ENCODE assay signal across 1 cellular context in the genomic region with DNA sequence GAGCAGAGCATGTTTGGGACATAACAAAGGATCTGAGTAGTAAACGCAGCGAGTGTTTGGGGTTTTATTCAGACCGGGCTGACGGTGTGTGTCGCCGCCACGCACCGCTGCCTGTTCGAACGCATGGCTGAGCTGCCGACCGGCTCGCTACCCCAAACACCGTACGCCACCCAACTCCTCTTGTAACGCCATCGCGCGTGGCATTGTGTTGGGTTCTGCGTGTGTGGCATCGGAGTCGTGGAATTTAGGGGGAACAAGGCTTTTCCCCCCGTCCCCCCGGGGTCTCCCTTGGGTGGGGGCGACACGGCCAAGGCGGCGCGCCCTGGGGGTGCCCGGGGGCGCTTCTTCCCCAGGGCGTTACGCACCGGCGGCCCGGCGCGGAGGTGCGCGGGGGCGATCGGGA.
TF ChIP-seq lines count a peak whose summit lies in the region.

No MANE protein-coding gene starts in this region.

TF ChIP-seq in GM23338, 12 proteins besides CTCF, POLR2A, EP300 and RAD21 (continued from another document):
- TF ChIP-seq, protein P1, sequence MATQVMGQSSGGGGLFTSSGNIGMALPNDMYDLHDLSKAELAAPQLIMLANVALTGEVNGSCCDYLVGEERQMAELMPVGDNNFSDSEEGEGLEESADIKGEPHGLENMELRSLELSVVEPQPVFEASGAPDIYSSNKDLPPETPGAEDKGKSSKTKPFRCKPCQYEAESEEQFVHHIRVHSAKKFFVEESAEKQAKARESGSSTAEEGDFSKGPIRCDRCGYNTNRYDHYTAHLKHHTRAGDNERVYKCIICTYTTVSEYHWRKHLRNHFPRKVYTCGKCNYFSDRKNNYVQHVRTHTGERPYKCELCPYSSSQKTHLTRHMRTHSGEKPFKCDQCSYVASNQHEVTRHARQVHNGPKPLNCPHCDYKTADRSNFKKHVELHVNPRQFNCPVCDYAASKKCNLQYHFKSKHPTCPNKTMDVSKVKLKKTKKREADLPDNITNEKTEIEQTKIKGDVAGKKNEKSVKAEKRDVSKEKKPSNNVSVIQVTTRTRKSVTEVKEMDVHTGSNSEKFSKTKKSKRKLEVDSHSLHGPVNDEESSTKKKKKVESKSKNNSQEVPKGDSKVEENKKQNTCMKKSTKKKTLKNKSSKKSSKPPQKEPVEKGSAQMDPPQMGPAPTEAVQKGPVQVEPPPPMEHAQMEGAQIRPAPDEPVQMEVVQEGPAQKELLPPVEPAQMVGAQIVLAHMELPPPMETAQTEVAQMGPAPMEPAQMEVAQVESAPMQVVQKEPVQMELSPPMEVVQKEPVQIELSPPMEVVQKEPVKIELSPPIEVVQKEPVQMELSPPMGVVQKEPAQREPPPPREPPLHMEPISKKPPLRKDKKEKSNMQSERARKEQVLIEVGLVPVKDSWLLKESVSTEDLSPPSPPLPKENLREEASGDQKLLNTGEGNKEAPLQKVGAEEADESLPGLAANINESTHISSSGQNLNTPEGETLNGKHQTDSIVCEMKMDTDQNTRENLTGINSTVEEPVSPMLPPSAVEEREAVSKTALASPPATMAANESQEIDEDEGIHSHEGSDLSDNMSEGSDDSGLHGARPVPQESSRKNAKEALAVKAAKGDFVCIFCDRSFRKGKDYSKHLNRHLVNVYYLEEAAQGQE (IDR thresholded peaks at IDR 0.05; ENCODE audit: unreplicated experiment): no peak
- TF ChIP-seq CREB1 (CRISPR knock-in tag; IDR thresholded peaks at IDR 0.05; ENCODE audit: low read depth) (no peak), JUNB (IDR thresholded peaks at IDR 0.05; ENCODE audit: unreplicated experiment) (no peak), ZNF114 (CRISPR knock-in tag; IDR thresholded peaks at IDR 0.05) (no peak), STAT1 (IDR thresholded peaks at IDR 0.05; ENCODE audit: unreplicated experiment) (no peak)
- TF ChIP-seq, protein P2, sequence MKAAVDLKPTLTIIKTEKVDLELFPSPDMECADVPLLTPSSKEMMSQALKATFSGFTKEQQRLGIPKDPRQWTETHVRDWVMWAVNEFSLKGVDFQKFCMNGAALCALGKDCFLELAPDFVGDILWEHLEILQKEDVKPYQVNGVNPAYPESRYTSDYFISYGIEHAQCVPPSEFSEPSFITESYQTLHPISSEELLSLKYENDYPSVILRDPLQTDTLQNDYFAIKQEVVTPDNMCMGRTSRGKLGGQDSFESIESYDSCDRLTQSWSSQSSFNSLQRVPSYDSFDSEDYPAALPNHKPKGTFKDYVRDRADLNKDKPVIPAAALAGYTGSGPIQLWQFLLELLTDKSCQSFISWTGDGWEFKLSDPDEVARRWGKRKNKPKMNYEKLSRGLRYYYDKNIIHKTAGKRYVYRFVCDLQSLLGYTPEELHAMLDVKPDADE (IDR thresholded peaks at IDR 0.05): no peak
